Comparison of ENCODE assay signal across 8 cellular contexts in genomic region chr1:247078315-247079140, GRCh38. TPM values are rescaled to one million over a fixed set of nuclear protein-coding genes. Genes with fewer than 3 reads are reported as not detected.
DNase-seq lines count a peak whose midpoint lies in the region; ATAC-seq and TF ChIP-seq lines count a peak whose summit lies in the region.

ZNF670 (minus strand) TSS chr1:247078811; CDS start chr1:247078596, 215 bp downstream.

- H3K36me3 ChIP-seq in RWPE2 (ENCODE audit: low read depth): no peaks in the 10 kb centered on the region
- H3K36me3 ChIP-seq in neuron (ENCODE audit: insufficient read depth, low read length): peaks cover 12% of the 10 kb centered on the region

- H3K27ac ChIP-seq in RWPE2 (ENCODE audit: poor library complexity, severe bottlenecking) (peak within 1 kb of the TSS; percentile 24), foreskin keratinocyte (peak within 1 kb of the TSS; percentile 13)

- no peaks in the 10 kb centered on the region for H3K9me3 ChIP-seq in RWPE2 (ENCODE audit: severe bottlenecking)
- H3K9me3 ChIP-seq in neuron (ENCODE audit: low read length): peaks cover 22% of the 10 kb centered on the region

- H3K27me3 ChIP-seq in RWPE2 (ENCODE audit: insufficient read depth, poor library complexity, severe bottlenecking) (no peaks in the 10 kb centered on the region), foreskin keratinocyte (no peaks in the 10 kb centered on the region), neuron (ENCODE audit: insufficient read depth, low read length) (no peaks in the 10 kb centered on the region)

- TF ChIP-seq CTCF in LNCaP clone FGC (IDR thresholded peaks at IDR 0.05; ENCODE audit: control insufficient read depth, extremely low read depth, insufficient read depth) (no peak), RWPE2 (IDR thresholded peaks at IDR 0.05; ENCODE audit: poor library complexity, severe bottlenecking) (peak; percentile 40), foreskin keratinocyte (conservative IDR thresholded peaks at IDR 0.05) (peak; percentile 34)

- peak within 1 kb of the TSS; percentile 86 for H2AFZ ChIP-seq in neuron (ENCODE audit: low read depth, low read length)

- H3K4me3 ChIP-seq in LNCaP clone FGC (ENCODE audit: low read depth, low read length) (peak within 1 kb of the TSS; percentile 88), RWPE2 (ENCODE audit: severe bottlenecking) (peak within 1 kb of the TSS; percentile 50), neuron (ENCODE audit: low read length) (peak within 1 kb of the TSS; percentile 70)

- DNase-seq in ELF-1 (ENCODE audit: low read depth, low spot score) (peak; percentile 99), H4 (ENCODE audit: low spot score) (peak; percentile 93), LNCaP clone FGC (ENCODE audit: low read depth) (peak; percentile 84), RWPE2 (ENCODE audit: low spot score) (peak; percentile 92), foreskin keratinocyte (peak; percentile 86 to 92), stromal cell of bone marrow (ENCODE audit: low read depth) (peak; percentile 91)
- peak; percentile 62 for DNase-seq in activated effector memory CD4-positive, alpha-beta T cell treated with Interleukin-2 at 50 U/mL for 16 hours

- peaks cover 3% of the 10 kb centered on the region for H3K4me1 ChIP-seq in RWPE2 (ENCODE audit: insufficient read depth, poor library complexity, severe bottlenecking)
- H3K4me1 ChIP-seq in foreskin keratinocyte: peaks cover 6% of the 10 kb centered on the region
- peaks cover 10% of the 10 kb centered on the region for H3K4me1 ChIP-seq in neuron (ENCODE audit: insufficient read depth, low read length)

- ATAC-seq in RWPE2 (ENCODE audit: low read depth): peak; percentile 99
- ATAC-seq in foreskin keratinocyte: peak; percentile 99

RNA-seq across cellular contexts. Expression of gene ZNF670, which starts in this region (rescaled TPM):
- 7.0 and 10.8 TPM in 2 replicates for total RNA-seq in H4 (2014; rRNA removed; shearing (Covaris generic))
- total RNA-seq in foreskin keratinocyte: 4.4 and 4.5 TPM in 2 replicates
- 1.5 and 2.0 TPM in 2 replicates for polyA plus RNA-seq in foreskin keratinocyte

Comparison
In these comparisons a context has a peak if more than half of its experiments do, and no peak if none do; other contexts are left out.
1. Peak in every context shown above with its lines: DNase-seq, ATAC-seq, H3K4me3 ChIP-seq and H3K27ac ChIP-seq.